In the genomic region with DNA sequence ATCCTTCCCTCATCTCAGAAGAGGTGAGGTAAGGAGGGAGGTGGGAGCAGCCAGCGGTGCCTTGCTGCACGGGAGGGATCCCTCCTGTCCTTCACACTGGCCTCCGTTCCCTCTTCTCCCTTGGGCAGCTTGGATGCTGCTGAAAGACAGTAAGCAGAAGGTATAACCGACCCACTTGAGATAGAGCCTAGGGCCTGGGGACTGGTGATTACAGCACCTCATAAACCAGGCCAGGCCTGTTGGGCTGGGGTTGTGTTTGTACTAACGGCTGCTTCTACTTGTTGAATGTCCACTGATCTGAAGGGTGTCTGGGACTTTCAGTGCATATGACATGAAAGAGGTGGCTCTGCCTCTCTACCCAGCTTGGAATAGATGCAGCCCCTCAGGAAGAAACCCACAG, we compare ENCODE assay signal across 1 cellular context.
TF ChIP-seq lines count a peak whose summit lies in the region.

No MANE protein-coding gene starts in this region.

TF ChIP-seq in HEK293, 187 proteins besides CTCF, POLR2A, EP300 and RAD21 (continued from another document):
- TF ChIP-seq SCRT2 (tag by site-specific recombination; IDR thresholded peaks at IDR 0.05): peak; percentile 92
- no peak for TF ChIP-seq ZNF114 (tag by site-specific recombination; IDR thresholded peaks at IDR 0.05)
